In the genomic region with DNA sequence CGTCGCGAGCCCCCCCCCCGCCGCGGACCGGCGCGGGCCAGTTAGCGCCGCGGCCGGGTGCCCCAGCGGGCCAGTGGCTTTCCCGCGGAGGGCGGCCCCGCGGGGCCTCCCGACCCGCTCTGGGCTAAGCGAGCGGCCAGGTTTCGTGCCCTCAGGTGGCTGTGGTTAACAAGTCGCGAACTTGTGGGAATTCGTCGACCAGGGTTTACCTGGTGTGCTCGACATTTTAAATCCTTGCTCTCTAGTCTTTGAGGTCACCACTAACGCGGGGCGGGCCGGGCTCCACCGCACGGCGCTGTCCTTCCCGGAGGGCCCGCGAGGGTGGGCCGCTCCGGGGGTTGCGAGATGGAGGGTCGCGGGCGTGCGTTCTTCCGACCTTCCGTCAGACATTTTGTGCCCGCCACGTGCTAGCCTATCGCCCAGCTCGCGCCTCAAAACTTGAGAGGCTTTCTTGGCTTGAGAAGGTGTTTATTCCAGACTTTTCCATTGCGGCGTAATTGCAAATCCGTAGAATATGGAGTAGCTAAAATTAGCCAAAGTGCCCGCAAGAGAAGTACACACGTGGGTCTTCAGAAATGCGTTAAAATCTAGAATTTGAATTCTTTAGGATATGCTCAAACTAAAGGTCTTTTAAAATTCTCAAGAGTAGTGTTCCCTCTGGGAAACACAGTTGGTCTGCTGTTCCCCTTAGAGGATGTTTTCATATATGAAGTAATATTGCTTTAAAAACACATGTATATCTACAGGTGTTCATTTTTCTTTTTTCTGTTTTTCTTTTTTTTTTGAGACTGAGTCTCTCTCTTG, we compare ENCODE assay signal across 8 cellular contexts. TPM values are rescaled to one million over a fixed set of nuclear protein-coding genes. Genes with fewer than 3 reads are reported as not detected.
DNase-seq lines count a peak whose midpoint lies in the region; ATAC-seq lines count a peak whose summit lies in the region.

No MANE protein-coding gene starts in this region.

- no peaks in the 10 kb centered on the region for H3K9me3 Mint-ChIP-seq in CD4-positive, CD25-positive, alpha-beta regulatory T cell

- ATAC-seq in CD4-positive, CD25-positive, alpha-beta regulatory T cell (ENCODE audit: low read depth in 2 of 2): no peak
- peak; percentile 10 for ATAC-seq in GM21447 (IDR thresholded peaks at IDR 0.05; ENCODE audit: unreplicated experiment)

- peak overlapping the region; percentile 73 to 96 (median 92) for H3K27ac Mint-ChIP-seq in CD4-positive, CD25-positive, alpha-beta regulatory T cell

- H3K4me3 ChIP-seq in CD4-positive, CD25-positive, alpha-beta regulatory T cell (ENCODE audit: low read depth, low read length): peak overlapping the region; percentile 86
- peak overlapping the region; percentile 23 for H3K4me3 ChIP-seq in iPS-18a (ENCODE audit: low read length)

- H3K9me3 ChIP-seq in CD4-positive, CD25-positive, alpha-beta regulatory T cell (ENCODE audit: control insufficient read depth in 2 of 2, low read length in 2 of 2): no peaks in the 10 kb centered on the region
- no peaks in the 10 kb centered on the region for H3K9me3 ChIP-seq in iPS-18a (ENCODE audit: control insufficient read depth, low read depth, low read length)

- H3K4me1 Mint-ChIP-seq in CD4-positive, CD25-positive, alpha-beta regulatory T cell: peaks cover 45 to 72% (median 60%) of the 10 kb centered on the region in 4 donors

- peak overlapping the region; percentile 87 for H3K27ac ChIP-seq in CD4-positive, CD25-positive, alpha-beta regulatory T cell (ENCODE audit: insufficient read depth, low read length, poor library complexity, severe bottlenecking)
- no peak overlapping the region for H3K27ac ChIP-seq in iPS-18a (ENCODE audit: low read length)

- H3K36me3 Mint-ChIP-seq in CD4-positive, CD25-positive, alpha-beta regulatory T cell: no peaks in the 10 kb centered on the region

- no peaks in the 10 kb centered on the region for H3K27me3 ChIP-seq in CD4-positive, CD25-positive, alpha-beta regulatory T cell (ENCODE audit: control insufficient read depth, insufficient read depth, low read length)
- H3K27me3 ChIP-seq in iPS-18a (ENCODE audit: control insufficient read depth, insufficient read depth, low read length): peaks cover 89% of the 10 kb centered on the region

- H3K4me1 ChIP-seq in CD4-positive, CD25-positive, alpha-beta regulatory T cell (ENCODE audit: control insufficient read depth, insufficient read depth, low read length, poor library complexity, severe bottlenecking): peaks cover 61% of the 10 kb centered on the region
- H3K4me1 ChIP-seq in iPS-18a (ENCODE audit: control insufficient read depth, low read depth, low read length): no peaks in the 10 kb centered on the region

- DNase-seq in CD4-positive, CD25-positive, alpha-beta regulatory T cell: peak in 2 of 3 donors; percentile 52 to 57
- DNase-seq in NCI-H460 (ENCODE audit: extremely low read depth, low read depth) (peak; percentile 6), SKM-1 treated with dmso at 0.1 percent for 144 hours (lab: John Stamatoyannopoulos, UW; ENCODE audit: unreplicated experiment) (no peak), Ammon's horn (ENCODE audit: low spot score) (no peak)
- peak; percentile 10 for DNase-seq in activated naive CD8-positive, alpha-beta T cell treated with anti-CD3 and anti-CD28 coated beads, Interleukin-2, amount 50 U/mL, for 16 hours (ENCODE audit: low read depth, low spot score)
- DNase-seq in stimulated activated CD4-positive, alpha-beta T cell treated with anti-CD3 and anti-CD28 coated beads, Interleukin-15, amount 100 ng/mL, for 48 hours (ENCODE audit: low read depth in 2 of 2): peak; percentile 29 to 32

- no peak overlapping the region for H3K9ac ChIP-seq in iPS-18a (ENCODE audit: low read length)

- peaks cover 4% of the 10 kb centered on the region for H3K27me3 Mint-ChIP-seq in CD4-positive, CD25-positive, alpha-beta regulatory T cell

- H3K4me3 Mint-ChIP-seq in CD4-positive, CD25-positive, alpha-beta regulatory T cell: peak overlapping the region; percentile 89 to 95 (median 92)

- H3K36me3 ChIP-seq in CD4-positive, CD25-positive, alpha-beta regulatory T cell (ENCODE audit: control insufficient read depth, insufficient read depth, low read length): no peaks in the 10 kb centered on the region
- no peaks in the 10 kb centered on the region for H3K36me3 ChIP-seq in iPS-18a (ENCODE audit: control insufficient read depth, low read depth, low read length)

RNA-seq across cellular contexts. Expression of gene ANP32B, which starts 2.1 kb away (rescaled TPM):
- 188 TPM for total RNA-seq in CD4-positive, CD25-positive, alpha-beta regulatory T cell
- polyA plus RNA-seq in CD4-positive, CD25-positive, alpha-beta regulatory T cell: 100 to 1,000 TPM in 1 of 4 donors, 10 to 100 TPM in 3; 83.6 to 101 (median 89.6) TPM
- 34.6 and 72.5 TPM in 2 replicates for total RNA-seq in NCI-H460 (2014; rRNA removed; shearing (Covaris generic))
- polyA plus RNA-seq in NCI-H460 (2014; cell fraction: nucleus; rRNA removed): 15.5 and 18.4 TPM in 2 replicates

RNA-seq across cellular contexts. Expression of gene HEMGN, which starts 47.3 kb away (rescaled TPM):
- 3.6 TPM for total RNA-seq in CD4-positive, CD25-positive, alpha-beta regulatory T cell
- polyA plus RNA-seq in CD4-positive, CD25-positive, alpha-beta regulatory T cell: 1 to 10 TPM; 1.7 to 7.0 (median 4.7) TPM
- total RNA-seq in NCI-H460 (2014; rRNA removed; shearing (Covaris generic)): not detected in 2 replicates
- not detected in 2 replicates for polyA plus RNA-seq in NCI-H460 (2014; cell fraction: nucleus; rRNA removed)

Comparison
In these comparisons a context has a peak if more than half of its experiments do, and no peak if none do; other contexts are left out.
1. DNase-seq: peak in CD4-positive, CD25-positive, alpha-beta regulatory T cell (2 of 3), NCI-H460 (single experiment), activated naive CD8-positive, alpha-beta T cell treated with anti-CD3 and anti-CD28 coated beads, Interleukin-2, amount 50 U/mL, for 16 hours (single experiment) and stimulated activated CD4-positive, alpha-beta T cell treated with anti-CD3 and anti-CD28 coated beads, Interleukin-15, amount 100 ng/mL, for 48 hours (2 of 2); none in SKM-1 treated with dmso at 0.1 percent for 144 hours (single experiment) and Ammon's horn (single experiment).